Comparison of ENCODE assay signal across 17 cellular contexts in genomic region chr3:107238787-107239186, GRCh38.
DNase-seq lines count a peak whose midpoint lies in the region; ATAC-seq and TF ChIP-seq lines count a peak whose summit lies in the region.
"Had no signal": no experiment of that assay in that cellular context is flagged by ENCODE, and none has a peak within 500 bp of the region (broad histone marks: within the 10 kb centered on the region; RNA-seq: fewer than 3 reads in every experiment).

No MANE protein-coding gene starts in this region.

- no peak overlapping the region for H3K4me3 ChIP-seq in PC-3 (ENCODE audit: low read length)
- H3K4me3 ChIP-seq: HAP-1 had no signal

- no peak for TF ChIP-seq CTCF in PC-3 (conservative IDR thresholded peaks at IDR 0.05; ENCODE audit: low read depth, low read length)

- H3K9ac ChIP-seq in PC-3 (ENCODE audit: low read length), result no peak overlapping the region

- H3F3A ChIP-seq in PC-3 (ENCODE audit: low read length, unreplicated experiment), result no peaks in the 10 kb centered on the region

- H3K9me3 ChIP-seq in PC-3 (ENCODE audit: low read length), result no peaks in the 10 kb centered on the region
- H3K9me3 ChIP-seq: BE2C, HAP-1 had no signal

- H3K27ac ChIP-seq in PC-3 (ENCODE audit: low read length), result no peak overlapping the region
- peak overlapping the region; percentile 0 for H3K27ac ChIP-seq in substantia nigra (ENCODE audit: low read depth, low read length, poor library complexity, severe bottlenecking)

- POLR2A ChIA-PET in PC-3 (lab: Charles Lee; ENCODE audit: unreplicated experiment), result interaction anchor here (0.7 kb wide), 1 partner anchor 152 kb away, joined by 3 read pairs; no protein-coding TSS in a partner anchor

- 0 out of 2 replicates have a peak overlapping the region, but pooled peaks have one; percentile 17 for H2AFZ ChIP-seq in PC-3 (ENCODE audit: low read length)

- BruUV-seq in PC-3 (replicated peaks; lab: Mats Ljungman, UMichigan), result no TSS peak

- in situ Hi-C loops in G401 (cut with HindIII; ENCODE audit: low sequenced_read_pairs), result no loop called here

- no peak overlapping the region for H3K4me2 ChIP-seq in PC-3 (ENCODE audit: low read length)

- peaks cover 28% of the 10 kb centered on the region for H3K4me1 ChIP-seq in PC-3 (ENCODE audit: insufficient read depth, low read length)

- H4K20me1 ChIP-seq in PC-3 (ENCODE audit: low read length), result no peaks in the 10 kb centered on the region

- peaks cover 29% of the 10 kb centered on the region for H3K79me2 ChIP-seq in PC-3 (ENCODE audit: low read length)

- H3K36me3 ChIP-seq in PC-3 (ENCODE audit: low read depth, low read length), result no peaks in the 10 kb centered on the region
- H3K36me3 ChIP-seq: BE2C, HAP-1 had no signal

- DNase-seq in G401 (ENCODE audit: low spot score), result peak; percentile 59
- DNase-seq in PC-3, result no peak
- peak; percentile 60 for DNase-seq in inferior parietal cortex (ENCODE audit: extremely low spot score)
- no peak for DNase-seq in substantia nigra (lab: John Stamatoyannopoulos, UW)
- DNase-seq in AG20443 (ENCODE audit: low spot score), result no peak
- DNase-seq in kidney glomerular epithelial cell (lab: John Stamatoyannopoulos, UW), result no peak
- DNase-seq in effector CD4-positive, alpha-beta T cell, result no peak
- DNase-seq: BE2C; CD4-positive, alpha-beta memory T cell; DMS79; NCI-H1417 treated with DMSO at 0.1 percent for 48 hours; NCI-H2029 treated with DMSO at 0.1 percent for 48 hours; NCI-H2171 treated with DMSO at 0.1 percent for 48 hours; NCI-H446 treated with DMSO at 0.1 percent for 48 hours; NCI-H774 had no signal

- CTCF ChIA-PET in PC-3 (lab: Charles Lee), result no interaction called here

- no peaks in the 10 kb centered on the region for H3K9me2 ChIP-seq in PC-3 (replicated peaks; ENCODE audit: low read length)

- no peak for ATAC-seq in PC-3
- ATAC-seq: Panc1 had no signal

- no peaks in the 10 kb centered on the region for H3K27me3 ChIP-seq in PC-3 (ENCODE audit: low read length)
- H3K27me3 ChIP-seq: BE2C had no signal

- intact Hi-C loops in PC-3 (cut with micrococcal nuclease), result loop anchor here (5.0 to 10.0 kb wide), 5 partner anchors 426 to 1316 kb away; no protein-coding TSS in a partner anchor

Comparison
In these comparisons a context has a peak if more than half of its experiments do, and no peak if none do; other contexts are left out.
1. DNase-seq: peak in G401 (single experiment) and inferior parietal cortex (single experiment); none in PC-3 (single experiment), substantia nigra (0 of 49), AG20443 (single experiment), kidney glomerular epithelial cell (single experiment) and effector CD4-positive, alpha-beta T cell (single experiment).